ENCODE assay signal across 8 cellular contexts in genomic region chr4:153084939-153085630, GRCh38.
DNase-seq lines count a peak whose midpoint lies in the region; ATAC-seq and TF ChIP-seq lines count a peak whose summit lies in the region.

No MANE protein-coding gene starts in this region.

- peak overlapping the region; percentile 36 for H2AFZ ChIP-seq in mesenchymal stem cell (ENCODE audit: low read depth, low read length)

- H3K14ac ChIP-seq in mesenchymal stem cell (ENCODE audit: low read length in 2 of 2): no peak overlapping the region

- no peaks in the 10 kb centered on the region for H3K36me3 ChIP-seq in mesenchymal stem cell (ENCODE audit: control insufficient read depth in 1 of 2, insufficient read depth in 2 of 2, low read depth in 1 of 2, low read length in 2 of 2)

- H3K27ac ChIP-seq in mesenchymal stem cell (ENCODE audit: low read length, poor library complexity, severe bottlenecking): no peak overlapping the region

- H2BK15ac ChIP-seq in mesenchymal stem cell (ENCODE audit: low read depth, poor library complexity, severe bottlenecking): no peak overlapping the region

- H2BK120ac ChIP-seq in mesenchymal stem cell (ENCODE audit: low read depth, low read length): no peak overlapping the region

- H3K27me3 ChIP-seq in mesenchymal stem cell (ENCODE audit: control insufficient read depth in 1 of 2, insufficient read depth in 1 of 2, low read length in 2 of 2): peaks cover 0 to 38% of the 10 kb centered on the region in 2 experiments

- H2BK12ac ChIP-seq in mesenchymal stem cell (ENCODE audit: low read length in 2 of 2): no peak overlapping the region

- no peaks in the 10 kb centered on the region for H3K79me1 ChIP-seq in mesenchymal stem cell (replicated peaks; ENCODE audit: low read length, poor library complexity, severe bottlenecking)

- H3K9me3 ChIP-seq in mesenchymal stem cell (ENCODE audit: control insufficient read depth, low read length): no peaks in the 10 kb centered on the region

- WGBS in mesenchymal stem cell: 29% methylated on average over 10 of the region's 12 CpGs

- H2BK5ac ChIP-seq in mesenchymal stem cell (ENCODE audit: low read depth, low read length, poor library complexity, severe bottlenecking): no peak overlapping the region

- DNase-seq in A172 (ENCODE audit: low spot score) (peak; percentile 61), GM13976 (ENCODE audit: low spot score) (peak; percentile 69), NCI-H82 treated with DMSO at 0.1 percent for 48 hours (lab: John Stamatoyannopoulos, UW; ENCODE audit: unreplicated experiment) (peak; percentile 15), mesenchymal stem cell (peak; percentile 80)
- peak; percentile 66 to 73 for DNase-seq in activated CD8-positive, alpha-beta memory T cell treated with anti-CD3 and anti-CD28 coated beads for 4 hours (ENCODE audit: low read depth in 2 of 2)
- DNase-seq in effector CD8-positive, alpha-beta T cell (lab: John Stamatoyannopoulos, UW): peak; percentile 74
- peak; percentile 69 to 75 for DNase-seq in stimulated activated CD8-positive, alpha-beta memory T cell treated with anti-CD3 and anti-CD28 coated beads, Interleukin-2, amount 100 ng/mL, for 1 hour (ENCODE audit: low read depth in 2 of 2)

- peak; percentile 48 for ATAC-seq in HG03039 (IDR thresholded peaks at IDR 0.05; ENCODE audit: unreplicated experiment)

- H3K4ac ChIP-seq in mesenchymal stem cell (ENCODE audit: low read depth in 1 of 2, low read length in 2 of 2): no peak overlapping the region

- no peak overlapping the region for H3K4me3 ChIP-seq in mesenchymal stem cell (ENCODE audit: insufficient read depth in 1 of 2, low read depth in 1 of 2, low read length in 2 of 2)

- no peak overlapping the region for H3K4me2 ChIP-seq in mesenchymal stem cell (ENCODE audit: low read length, poor library complexity, severe bottlenecking)

- TF ChIP-seq CTCF in GM13976 (IDR thresholded peaks at IDR 0.05; ENCODE audit: borderline replicate concordance, control extremely low read depth, extremely low read depth, insufficient read depth, missing control alignments): peak; percentile 90

- H3K23ac ChIP-seq in mesenchymal stem cell (ENCODE audit: low read length in 2 of 2): no peak overlapping the region

- no peak overlapping the region for H3K18ac ChIP-seq in mesenchymal stem cell (ENCODE audit: low read depth in 1 of 2, low read length in 2 of 2)

- no peak overlapping the region for H4K8ac ChIP-seq in mesenchymal stem cell (ENCODE audit: low read length)

- H3K9ac ChIP-seq in mesenchymal stem cell (ENCODE audit: low read length): no peak overlapping the region

- no peak overlapping the region for H4K91ac ChIP-seq in mesenchymal stem cell (ENCODE audit: low read length)

- in situ Hi-C loops in GM13976 (cut with MboI; ENCODE audit: low sequenced_read_pairs, unreplicated experiment): no loop called here

- H2AK5ac ChIP-seq in mesenchymal stem cell (ENCODE audit: low read length, severe bottlenecking): no peak overlapping the region

- peaks cover 1% of the 10 kb centered on the region for H3K4me1 ChIP-seq in mesenchymal stem cell (ENCODE audit: control insufficient read depth, insufficient read depth, low read depth, low read length)

Comparison
In these comparisons a context has a peak if more than half of its experiments do, and no peak if none do; other contexts are left out.
1. DNase-seq: peak in every context shown above with its lines; median percentile 80 in mesenchymal stem cell; 74 in effector CD8-positive, alpha-beta T cell; 72 in stimulated activated CD8-positive, alpha-beta memory T cell treated with anti-CD3 and anti-CD28 coated beads, Interleukin-2, amount 100 ng/mL, for 1 hour; 70 in activated CD8-positive, alpha-beta memory T cell treated with anti-CD3 and anti-CD28 coated beads for 4 hours; 69 in GM13976; 61 in A172; 15 in NCI-H82 treated with DMSO at 0.1 percent for 48 hours.